Comparison of ENCODE assay signal across 13 cellular contexts in the genomic region with DNA sequence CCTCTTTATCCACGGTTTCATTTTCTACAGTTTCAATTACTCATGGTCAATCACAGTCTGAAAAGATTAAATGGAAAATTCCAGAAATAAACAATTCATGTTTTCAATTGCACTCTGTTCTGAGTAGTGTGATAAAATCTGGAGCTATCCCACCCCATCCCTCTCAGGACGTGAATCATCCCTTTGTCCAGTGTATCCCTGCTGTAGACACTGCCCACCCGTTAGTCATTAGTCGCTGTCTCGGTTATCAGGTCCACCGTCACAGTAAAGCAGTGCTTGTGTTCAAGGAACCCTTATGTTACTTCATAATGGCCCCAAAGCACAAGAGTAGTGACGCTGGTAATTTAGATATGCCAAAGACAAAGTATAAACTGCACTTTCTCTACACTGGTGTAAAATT.
DNase-seq lines count a peak whose midpoint lies in the region; ATAC-seq and TF ChIP-seq lines count a peak whose summit lies in the region.
"Had no signal": no experiment of that assay in that cellular context is flagged by ENCODE, and none has a peak within 500 bp of the region (broad histone marks: within the 10 kb centered on the region; RNA-seq: fewer than 3 reads in every experiment).

No MANE protein-coding gene starts in this region.

- TF ChIP-seq CTCF in fibroblast of mammary gland (conservative IDR thresholded peaks at IDR 0.05; ENCODE audit: control insufficient read depth, insufficient read depth, low read depth, low read length) (no peak), nephron progenitor cell (IDR thresholded peaks at IDR 0.05) (no peak)

- peaks cover 40% of the 10 kb centered on the region for H3K4me1 Mint-ChIP-seq in nephron progenitor cell
- H3K4me1 Mint-ChIP-seq: CD8-positive, alpha-beta memory T cell had no signal

- H3K27ac Mint-ChIP-seq in nephron progenitor cell = peak overlapping the region; percentile 21
- H3K27ac Mint-ChIP-seq: CD8-positive, alpha-beta memory T cell; WTC11 had no signal

- H3K36me3 ChIP-seq in SJSA1 = no peaks in the 10 kb centered on the region
- no peaks in the 10 kb centered on the region for H3K36me3 ChIP-seq in effector memory CD4-positive, alpha-beta T cell (ENCODE audit: control insufficient read depth, insufficient read depth, low read length)

- DNase-seq in EH (ENCODE audit: low read depth) (peak; percentile 95), SJSA1 (ENCODE audit: low read depth in 1 of 2, low spot score in 2 of 2) (peak; percentile 55 to 72), fibroblast of mammary gland (ENCODE audit: low read depth) (peak; percentile 93), nephron progenitor cell (no peak), HT-29 (ENCODE audit: low spot score) (no peak)
- DNase-seq in effector memory CD4-positive, alpha-beta T cell = no peak
- DNase-seq in activated naive CD4-positive, alpha-beta T cell treated with Interleukin-2 at 50 U/mL for 16 hours = no peak
- DNase-seq: CD8-positive, alpha-beta memory T cell; effector CD4-positive, alpha-beta T cell; left colon; NCI-H1105 had no signal

- H3K27me3 ChIP-seq in SJSA1 (replicated peaks) = no peaks in the 10 kb centered on the region
- no peaks in the 10 kb centered on the region for H3K27me3 ChIP-seq in effector memory CD4-positive, alpha-beta T cell (replicated peaks; ENCODE audit: control insufficient read depth, insufficient read depth, low read length, poor library complexity, severe bottlenecking)

- H3K27me3 Mint-ChIP-seq in nephron progenitor cell (ENCODE audit: low read depth, poor library complexity) = peaks cover 8% of the 10 kb centered on the region

- no peak for ATAC-seq in GM18517 (IDR thresholded peaks at IDR 0.05; ENCODE audit: unreplicated experiment)
- ATAC-seq: left colon, WTC11 had no signal

- H3K9me3 Mint-ChIP-seq in nephron progenitor cell = peaks cover 20% of the 10 kb centered on the region

- peaks cover 13% of the 10 kb centered on the region for H3K4me1 ChIP-seq in SJSA1 (replicated peaks)
- no peaks in the 10 kb centered on the region for H3K4me1 ChIP-seq in effector memory CD4-positive, alpha-beta T cell (ENCODE audit: control insufficient read depth, insufficient read depth, low read length, poor library complexity, severe bottlenecking)

- peak overlapping the region; percentile 33; the same call in 1 of the 2 replicates for H3K27ac ChIP-seq in SJSA1
- no peak overlapping the region for H3K27ac ChIP-seq in effector memory CD4-positive, alpha-beta T cell (ENCODE audit: insufficient read depth, low read length, poor library complexity, severe bottlenecking)

- H3K9me3 ChIP-seq in SJSA1 (replicated peaks) = no peaks in the 10 kb centered on the region
- no peaks in the 10 kb centered on the region for H3K9me3 ChIP-seq in effector memory CD4-positive, alpha-beta T cell (ENCODE audit: control insufficient read depth, low read length)

- H3K4me3 ChIP-seq in SJSA1 (no peak overlapping the region), fibroblast of mammary gland (ENCODE audit: control insufficient read depth, low read depth, low read length) (no peak overlapping the region)
- no peak overlapping the region for H3K4me3 ChIP-seq in effector memory CD4-positive, alpha-beta T cell (ENCODE audit: insufficient read depth, low read depth, low read length, poor library complexity, severe bottlenecking)

- H3K36me3 Mint-ChIP-seq in nephron progenitor cell (ENCODE audit: low read depth) = peaks cover 8% of the 10 kb centered on the region
- H3K36me3 Mint-ChIP-seq: CD8-positive, alpha-beta memory T cell had no signal

- H3K4me3 Mint-ChIP-seq in nephron progenitor cell = no peak overlapping the region
- H3K4me3 Mint-ChIP-seq: CD8-positive, alpha-beta memory T cell; WTC11 had no signal

Comparison
In these comparisons a context has a peak if more than half of its experiments do, and no peak if none do; other contexts are left out.
1. DNase-seq: peak in EH (single experiment), SJSA1 (2 of 2) and fibroblast of mammary gland (single experiment); none in nephron progenitor cell (single experiment), HT-29 (single experiment), effector memory CD4-positive, alpha-beta T cell (0 of 3) and activated naive CD4-positive, alpha-beta T cell treated with Interleukin-2 at 50 U/mL for 16 hours (single experiment).